Comparison of ENCODE assay signal across 8 cellular contexts in the genomic region with DNA sequence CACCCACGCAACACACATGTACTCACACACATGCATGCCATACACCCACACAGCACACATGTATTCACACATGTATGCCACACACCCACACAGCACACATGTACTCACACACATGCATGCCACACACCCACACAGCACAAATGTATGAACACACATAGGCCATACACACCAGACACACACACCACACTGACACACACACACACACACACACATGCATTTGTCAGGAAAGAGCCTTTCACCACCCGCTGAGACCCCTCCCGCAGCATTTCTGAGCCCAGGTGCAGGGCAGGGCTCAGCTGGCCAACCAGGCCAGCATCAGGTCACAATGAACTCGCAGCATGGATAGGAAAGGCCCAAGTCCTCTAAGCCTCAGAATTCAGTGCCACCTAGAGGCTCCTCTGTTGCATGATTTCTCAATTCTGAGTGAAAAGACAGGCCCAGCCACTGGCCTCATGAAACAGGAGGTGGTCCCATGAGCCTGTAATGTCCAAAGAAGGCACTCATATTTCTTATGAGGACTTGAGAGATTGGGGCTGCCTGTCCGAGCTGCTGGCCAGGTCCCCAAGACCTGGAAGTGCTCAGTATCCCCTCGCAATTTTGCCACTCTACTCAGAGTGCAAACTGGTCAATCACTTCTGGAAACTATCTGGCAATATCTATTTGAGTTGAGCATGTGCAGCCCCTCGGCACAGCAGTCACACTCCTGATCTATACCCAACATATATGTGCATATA. TPM values are rescaled to one million over a fixed set of nuclear protein-coding genes. Genes with fewer than 3 reads are reported as not detected.
A peak's percentile ranks its signal among the peaks of the same experiment; 100 is the strongest.
DNase-seq lines count a peak whose midpoint lies in the region; ATAC-seq and TF ChIP-seq lines count a peak whose summit lies in the region.

No MANE protein-coding gene starts in this region.

- H3K4me3 Mint-ChIP-seq in Calu3 (ENCODE audit: low read depth, unreplicated experiment) = no peak overlapping the region
- no peak overlapping the region for H3K4me3 Mint-ChIP-seq in stimulated activated memory B cell treated with anti-CD40 and anti-IgM and Interleukin-4, amounts not matched to agents 10 μg/mL and 1 μg/mL and 100 μg/mL, for 72 hours

- intact Hi-C loops in Calu3 (cut with micrococcal nuclease; ENCODE audit: unreplicated experiment) = loop anchor here (5.0 to 10.0 kb wide), 3 partner anchors 211 to 329 kb away; no protein-coding TSS in a partner anchor

- H3K9me3 Mint-ChIP-seq in Calu3 (ENCODE audit: low read depth, unreplicated experiment) = no peaks in the 10 kb centered on the region
- peaks cover 13% of the 10 kb centered on the region for H3K9me3 Mint-ChIP-seq in stimulated activated memory B cell treated with anti-CD40 and anti-IgM and Interleukin-4, amounts not matched to agents 10 μg/mL and 1 μg/mL and 100 μg/mL, for 72 hours

- BruUV-seq in Calu3 (replicated peaks; lab: Mats Ljungman, UMichigan) = no TSS peak

- CTCF ChIA-PET in Calu3 (lab: Charles Lee) = no interaction called here

- no peaks in the 10 kb centered on the region for H3K4me1 Mint-ChIP-seq in Calu3 (ENCODE audit: low read depth, unreplicated experiment)
- no peaks in the 10 kb centered on the region for H3K4me1 Mint-ChIP-seq in stimulated activated memory B cell treated with anti-CD40 and anti-IgM and Interleukin-4, amounts not matched to agents 10 μg/mL and 1 μg/mL and 100 μg/mL, for 72 hours

- no peak overlapping the region for H3K27ac Mint-ChIP-seq in Calu3 (ENCODE audit: unreplicated experiment)
- H3K27ac Mint-ChIP-seq in stimulated activated memory B cell treated with anti-CD40 and anti-IgM and Interleukin-4, amounts not matched to agents 10 μg/mL and 1 μg/mL and 100 μg/mL, for 72 hours = no peak overlapping the region

- no peak overlapping the region for H3K4me3 ChIP-seq in astrocyte of the spinal cord (ENCODE audit: low read depth, low read length)

- in situ Hi-C loops in astrocyte of the spinal cord (cut with HindIII; ENCODE audit: low sequenced_read_pairs) = no loop called here

- TF ChIP-seq CTCF in Calu3 (IDR thresholded peaks at IDR 0.05; ENCODE audit: unreplicated experiment) (peak; percentile 24), astrocyte of the spinal cord (IDR thresholded peaks at IDR 0.05; ENCODE audit: low read depth, low read length) (peak; percentile 72)

- no peaks in the 10 kb centered on the region for H3K36me3 Mint-ChIP-seq in Calu3 (ENCODE audit: insufficient read depth, unreplicated experiment)
- peaks cover 6% of the 10 kb centered on the region for H3K36me3 Mint-ChIP-seq in stimulated activated memory B cell treated with anti-CD40 and anti-IgM and Interleukin-4, amounts not matched to agents 10 μg/mL and 1 μg/mL and 100 μg/mL, for 72 hours

- peak; percentile 44 for DNase-seq in Calu3
- DNase-seq in HS-5 (ENCODE audit: low read depth) = peak; percentile 26
- DNase-seq in NCI-H526 treated with DMSO at 0.1 percent for 48 hours (lab: John Stamatoyannopoulos, UW) = peak; percentile 54
- peak; percentile 72 for DNase-seq in astrocyte of the spinal cord (ENCODE audit: low read depth, low spot score)
- DNase-seq in iPS DF 4.7 (ENCODE audit: extremely low read depth, low spot score) = peak; percentile 51
- DNase-seq in 8988T = no peak

- peak; percentile 67 for ATAC-seq in stimulated activated memory B cell treated with anti-CD40 and anti-IgM and Interleukin-4, amounts not matched to agents 10 μg/mL and 1 μg/mL and 100 μg/mL, for 72 hours
- no peak for ATAC-seq in HG02798 (IDR thresholded peaks at IDR 0.05; ENCODE audit: poor library complexity, unreplicated experiment)

- H3K27me3 Mint-ChIP-seq in Calu3 (ENCODE audit: unreplicated experiment) = no peaks in the 10 kb centered on the region
- H3K27me3 Mint-ChIP-seq in stimulated activated memory B cell treated with anti-CD40 and anti-IgM and Interleukin-4, amounts not matched to agents 10 μg/mL and 1 μg/mL and 100 μg/mL, for 72 hours = peaks cover 13% of the 10 kb centered on the region

RNA-seq across cellular contexts. Expression of a gene that starts 57.3 kb away (rescaled TPM):
- 46.4 and 50.0 TPM in 2 replicates for total RNA-seq in Calu3 (2022)
